Comparison of ENCODE assay signal across 30 cellular contexts in the genomic region with DNA sequence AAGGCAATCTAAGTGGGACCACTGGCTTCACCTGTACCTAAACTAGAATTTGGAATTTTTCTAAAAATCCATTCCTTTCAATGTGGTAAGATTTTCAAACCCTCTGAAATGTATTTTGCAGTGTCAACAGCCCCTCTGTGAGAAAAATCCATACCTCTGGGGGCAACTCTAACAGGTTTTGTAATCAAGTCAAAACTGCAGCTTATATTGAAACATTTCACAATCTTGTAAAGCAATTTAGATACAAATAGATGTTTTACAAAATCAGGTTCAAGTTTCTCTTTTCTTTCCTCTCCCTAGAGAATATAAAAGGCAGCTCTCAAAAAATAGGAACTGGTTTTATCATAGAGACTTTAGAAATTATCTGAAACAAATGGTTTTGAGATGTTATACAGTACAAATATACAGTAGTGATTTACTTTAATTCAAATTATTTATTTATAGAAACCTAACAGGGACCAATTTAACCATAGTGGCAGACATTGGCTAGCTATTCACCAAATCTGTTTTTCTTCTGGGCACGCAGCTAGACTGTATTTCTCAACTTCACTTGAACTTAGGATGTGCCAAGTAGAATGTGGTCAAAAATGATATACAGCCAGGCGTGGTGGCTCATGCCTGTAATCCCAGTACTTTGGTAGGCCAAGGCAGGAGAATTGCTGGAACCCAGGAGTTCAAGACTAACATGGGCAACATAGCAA. TPM values are rescaled to one million over a fixed set of nuclear protein-coding genes. Genes with fewer than 3 reads are reported as not detected.
DNase-seq lines count a peak whose midpoint lies in the region; ATAC-seq and TF ChIP-seq lines count a peak whose summit lies in the region.
"Had no signal": no experiment of that assay in that cellular context is flagged by ENCODE, and none has a peak within 500 bp of the region (broad histone marks: within the 10 kb centered on the region; RNA-seq: fewer than 3 reads in every experiment).

No MANE protein-coding gene starts in this region.

- 4 to 11% methylated on average over 2 of the region's 2 CpGs for WGBS in GM23248 (ENCODE audit: low coverage in 1 of 2, low lambda C conversion rate in 2 of 2, missing lambda C conversion rate in 2 of 2), 2 experiments

- in situ Hi-C loops in GM23248 (cut with MboI): no loop called here

- no peak overlapping the region for H3K9ac ChIP-seq in GM23248

- H3K4me2 ChIP-seq in GM23248 (ENCODE audit: unreplicated experiment): no peak overlapping the region
- H3K4me2 ChIP-seq: A549 had no signal

- no peak overlapping the region for H3K27ac ChIP-seq in GM23248
- H3K27ac ChIP-seq: A549, esophagus squamous epithelium, left lung had no signal

- H3K79me2 ChIP-seq in GM23248 (ENCODE audit: insufficient read depth): no peaks in the 10 kb centered on the region

- H4K20me1 ChIP-seq in GM23248 (ENCODE audit: insufficient read depth): no peaks in the 10 kb centered on the region

- DNase-seq in AG09309 (ENCODE audit: low read depth) (peak; percentile 29), GM23248 (peak; percentile 37), NOMO-1 treated with dmso at 0.1 percent for 144 hours (lab: John Stamatoyannopoulos, UW; ENCODE audit: unreplicated experiment) (peak; percentile 39), fibroblast of the aortic adventitia (ENCODE audit: low read depth) (peak; percentile 40), RKO (ENCODE audit: low spot score) (no peak), HK-2 (ENCODE audit: unreplicated experiment) (no peak), SW 1271 (lab: John Stamatoyannopoulos, UW) (no peak)
- DNase-seq: activated CD4-positive, alpha-beta T cell treated with anti-CD3 and anti-CD28 coated beads for 36 hours; activated effector memory CD4-positive, alpha-beta T cell treated with anti-CD3 and anti-CD28 coated beads, Interleukin-2, amount 50 U/mL, for 16 hours; activated naive CD8-positive, alpha-beta T cell treated with anti-CD3 and anti-CD28 coated beads, Interleukin-2, amount 10 ng/mL, durations not matched to agents 7 days and 5 days; activated T-cell treated with anti-CD3 and anti-CD28 coated beads for 4 hours; central memory CD4-positive, alpha-beta T cell; COR-L47; DMS79; esophagus squamous epithelium; left lung; naive B cell; NCI-H2029; NCI-H526 treated with DMSO at 0.1 percent for 48 hours; occipital lobe; RPMI8226; small intestine; trophoblast cell had no signal

- no peak for ATAC-seq in GM18909 (IDR thresholded peaks at IDR 0.05; ENCODE audit: poor library complexity, unreplicated experiment)
- ATAC-seq: A549; activated CD4-positive, alpha-beta T cell treated with anti-CD3 and anti-CD28 coated beads for 36 hours; left lung; SK-N-SH treated with all-trans-retinoic acid at 6 μM for 48 hours had no signal

- no peak overlapping the region for H2AFZ ChIP-seq in GM23248

- H3F3A ChIP-seq in GM23248 (ENCODE audit: insufficient read depth): no peaks in the 10 kb centered on the region

- TF ChIP-seq CTCF in AG09309 (IDR thresholded peaks at IDR 0.05; ENCODE audit: control insufficient read depth, insufficient read depth, low read depth, low read length, missing control alignments) (no peak), fibroblast of the aortic adventitia (IDR thresholded peaks at IDR 0.05; ENCODE audit: insufficient read depth, low read length) (no peak)

- H3K9me2 ChIP-seq in GM23248 (ENCODE audit: insufficient read depth): no peaks in the 10 kb centered on the region

- no peak overlapping the region for H3K4me3 ChIP-seq in AG09309 (ENCODE audit: control insufficient read depth, low read depth, low read length)
- H3K4me3 ChIP-seq in GM23248: no peak overlapping the region
- no peak overlapping the region for H3K4me3 ChIP-seq in fibroblast of the aortic adventitia (ENCODE audit: low read depth, low read length)
- H3K4me3 ChIP-seq: A549, esophagus squamous epithelium, left lung had no signal

- H3K9me3 ChIP-seq in GM23248 (ENCODE audit: low read depth): no peaks in the 10 kb centered on the region
- H3K9me3 ChIP-seq: A549, esophagus squamous epithelium, left lung had no signal

- H3K4me1 ChIP-seq in GM23248 (ENCODE audit: insufficient read depth): no peaks in the 10 kb centered on the region
- H3K4me1 ChIP-seq: A549, esophagus squamous epithelium, left lung had no signal

- H3K27me3 ChIP-seq in GM23248 (replicated peaks; ENCODE audit: insufficient read depth): no peaks in the 10 kb centered on the region
- H3K27me3 ChIP-seq: left lung had no signal

- no peaks in the 10 kb centered on the region for H3K36me3 ChIP-seq in GM23248 (ENCODE audit: low read depth)
- H3K36me3 ChIP-seq: esophagus squamous epithelium, left lung had no signal

RNA-seq across cellular contexts. Expression of a gene that starts 36.2 kb away (rescaled TPM):
- not detected in 2 replicates for total RNA-seq in GM23248 (2014; rRNA removed; shearing (Covaris generic))
- not detected in 2 replicates for polyA plus RNA-seq in GM23248 (2016; fragmentation: Nextera tagmentation; extraction: Ambion mirVana)
- total RNA-seq in fibroblast of the aortic adventitia (ENCODE audit: low replicate concordance): not detected in 2 replicates
- total RNA-seq: dermis microvascular lymphatic vessel endothelial cell, glomerular endothelial cell, occipital lobe, subcutaneous adipose tissue had no signal
- polyA plus RNA-seq: A549, BJ had no signal

RNA-seq across cellular contexts. Expression of a gene that starts 49.9 kb away (rescaled TPM):
- total RNA-seq in GM23248 (2014; rRNA removed; shearing (Covaris generic)): 32.9 and 36.7 TPM in 2 replicates
- polyA plus RNA-seq in GM23248 (2016; fragmentation: Nextera tagmentation; extraction: Ambion mirVana): 54.6 and 60.1 TPM in 2 replicates
- total RNA-seq in fibroblast of the aortic adventitia (ENCODE audit: low replicate concordance): 42.1 and 50.6 TPM in 2 replicates

Comparison
In these comparisons a context has a peak if more than half of its experiments do, and no peak if none do; other contexts are left out.
1. DNase-seq: peak in AG09309 (single experiment), GM23248 (single experiment), NOMO-1 treated with dmso at 0.1 percent for 144 hours (single experiment) and fibroblast of the aortic adventitia (single experiment); none in RKO (single experiment), HK-2 (single experiment) and SW 1271 (0 of 2).